1 cellular context compared by ENCODE assay signal in genomic region chr9:133448487-133448972, GRCh38.
TF ChIP-seq lines count a peak whose summit lies in the region.

No MANE protein-coding gene starts in this region.

TF ChIP-seq in HepG2, 621 proteins besides CTCF, POLR2A, EP300 and RAD21 (continued from another document and continues in another):
- TF ChIP-seq ZBTB46 (CRISPR knock-in tag; IDR thresholded peaks at IDR 0.05; ENCODE audit: borderline replicate concordance) (no peak), NCOA1 (CRISPR knock-in tag; IDR thresholded peaks at IDR 0.05) (no peak), ZFP91 (CRISPR knock-in tag; IDR thresholded peaks at IDR 0.05; ENCODE audit: borderline replicate concordance) (peak; percentile 45; the same call in 1 of the 2 replicates), RXRA (CRISPR knock-in tag; IDR thresholded peaks at IDR 0.05) (no peak), ZNF547 (CRISPR knock-in tag; IDR thresholded peaks at IDR 0.05) (no peak), TCF7L2 (IDR thresholded peaks at IDR 0.05; ENCODE audit: low read depth, low read length) (no peak), NFYC (CRISPR knock-in tag; IDR thresholded peaks at IDR 0.05) (no peak), ZBTB3 (CRISPR knock-in tag; IDR thresholded peaks at IDR 0.05; ENCODE audit: borderline replicate concordance, low read depth) (no peak), ZNF331 (CRISPR knock-in tag; IDR thresholded peaks at IDR 0.05) (no peak), ZFAT (CRISPR knock-in tag; conservative IDR thresholded peaks at IDR 0.05) (no peak), ZNF766 (CRISPR knock-in tag; IDR thresholded peaks at IDR 0.05; ENCODE audit: borderline replicate concordance) (no peak), KDM1A (CRISPR knock-in tag; IDR thresholded peaks at IDR 0.05) (no peak), HMG20B (CRISPR knock-in tag; conservative IDR thresholded peaks at IDR 0.05) (no peak), ZNF558 (CRISPR knock-in tag; IDR thresholded peaks at IDR 0.05; ENCODE audit: borderline replicate concordance) (no peak), GABPA (IDR thresholded peaks at IDR 0.05; ENCODE audit: low read depth, low read length) (no peak), GABPA (CRISPR knock-in tag; IDR thresholded peaks at IDR 0.05; ENCODE audit: low read depth) (peak; percentile 13; the same call in 1 of the 2 replicates), TCF12 (IDR thresholded peaks at IDR 0.05) (no peak), TCF12 (CRISPR knock-in tag; IDR thresholded peaks at IDR 0.05) (no peak), KDM4B (CRISPR knock-in tag; IDR thresholded peaks at IDR 0.05) (no peak), ZNF18 (CRISPR knock-in tag; IDR thresholded peaks at IDR 0.05; ENCODE audit: insufficient replicate concordance) (no peak), ZC3H4 (CRISPR knock-in tag; IDR thresholded peaks at IDR 0.05; ENCODE audit: borderline replicate concordance) (no peak), ATRX (CRISPR knock-in tag; IDR thresholded peaks at IDR 0.05; ENCODE audit: borderline replicate concordance) (no peak), ETS1 (CRISPR knock-in tag; IDR thresholded peaks at IDR 0.05) (no peak), AFF4 (CRISPR knock-in tag; IDR thresholded peaks at IDR 0.05) (no peak), ZNF879 (CRISPR knock-in tag; IDR thresholded peaks at IDR 0.05) (no peak), ZNF33A (CRISPR knock-in tag; IDR thresholded peaks at IDR 0.05; ENCODE audit: borderline replicate concordance) (no peak), ETV5 (CRISPR knock-in tag; IDR thresholded peaks at IDR 0.05; ENCODE audit: borderline replicate concordance) (peak; percentile 60; the same call in 1 of the 2 replicates), MZF1 (CRISPR knock-in tag; IDR thresholded peaks at IDR 0.05; ENCODE audit: borderline replicate concordance) (no peak), MTA1 (CRISPR knock-in tag; IDR thresholded peaks at IDR 0.05; ENCODE audit: borderline replicate concordance) (peak; percentile 36; the same call in 1 of the 2 replicates), TOE1 (CRISPR knock-in tag; IDR thresholded peaks at IDR 0.05) (no peak), ZNF350 (CRISPR knock-in tag; IDR thresholded peaks at IDR 0.05; ENCODE audit: borderline replicate concordance, low read depth) (no peak), ZSCAN31 (CRISPR knock-in tag; IDR thresholded peaks at IDR 0.05; ENCODE audit: low read depth) (no peak), PHB2 (IDR thresholded peaks at IDR 0.05; ENCODE audit: partially characterized antibody) (no peak), ZNF605 (CRISPR knock-in tag; IDR thresholded peaks at IDR 0.05) (no peak), POLR2AphosphoS5 (IDR thresholded peaks at IDR 0.05; ENCODE audit: low read depth, low read length) (no peak), ZNF383 (CRISPR knock-in tag; IDR thresholded peaks at IDR 0.05; ENCODE audit: borderline replicate concordance) (no peak), ZBTB8A (CRISPR knock-in tag; IDR thresholded peaks at IDR 0.05; ENCODE audit: borderline replicate concordance, low read depth) (no peak), ZNF746 (CRISPR knock-in tag; IDR thresholded peaks at IDR 0.05) (no peak), NFIC (IDR thresholded peaks at IDR 0.05; ENCODE audit: low read length) (no peak)
- TF ChIP-seq, protein P1, sequence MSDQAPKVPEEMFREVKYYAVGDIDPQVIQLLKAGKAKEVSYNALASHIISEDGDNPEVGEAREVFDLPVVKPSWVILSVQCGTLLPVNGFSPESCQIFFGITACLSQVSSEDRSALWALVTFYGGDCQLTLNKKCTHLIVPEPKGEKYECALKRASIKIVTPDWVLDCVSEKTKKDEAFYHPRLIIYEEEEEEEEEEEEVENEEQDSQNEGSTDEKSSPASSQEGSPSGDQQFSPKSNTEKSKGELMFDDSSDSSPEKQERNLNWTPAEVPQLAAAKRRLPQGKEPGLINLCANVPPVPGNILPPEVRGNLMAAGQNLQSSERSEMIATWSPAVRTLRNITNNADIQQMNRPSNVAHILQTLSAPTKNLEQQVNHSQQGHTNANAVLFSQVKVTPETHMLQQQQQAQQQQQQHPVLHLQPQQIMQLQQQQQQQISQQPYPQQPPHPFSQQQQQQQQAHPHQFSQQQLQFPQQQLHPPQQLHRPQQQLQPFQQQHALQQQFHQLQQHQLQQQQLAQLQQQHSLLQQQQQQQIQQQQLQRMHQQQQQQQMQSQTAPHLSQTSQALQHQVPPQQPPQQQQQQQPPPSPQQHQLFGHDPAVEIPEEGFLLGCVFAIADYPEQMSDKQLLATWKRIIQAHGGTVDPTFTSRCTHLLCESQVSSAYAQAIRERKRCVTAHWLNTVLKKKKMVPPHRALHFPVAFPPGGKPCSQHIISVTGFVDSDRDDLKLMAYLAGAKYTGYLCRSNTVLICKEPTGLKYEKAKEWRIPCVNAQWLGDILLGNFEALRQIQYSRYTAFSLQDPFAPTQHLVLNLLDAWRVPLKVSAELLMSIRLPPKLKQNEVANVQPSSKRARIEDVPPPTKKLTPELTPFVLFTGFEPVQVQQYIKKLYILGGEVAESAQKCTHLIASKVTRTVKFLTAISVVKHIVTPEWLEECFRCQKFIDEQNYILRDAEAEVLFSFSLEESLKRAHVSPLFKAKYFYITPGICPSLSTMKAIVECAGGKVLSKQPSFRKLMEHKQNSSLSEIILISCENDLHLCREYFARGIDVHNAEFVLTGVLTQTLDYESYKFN (CRISPR knock-in tag; conservative IDR thresholded peaks at IDR 0.05): peak; percentile 45; the same call in 1 of the 2 replicates
- TF ChIP-seq, protein P2, sequence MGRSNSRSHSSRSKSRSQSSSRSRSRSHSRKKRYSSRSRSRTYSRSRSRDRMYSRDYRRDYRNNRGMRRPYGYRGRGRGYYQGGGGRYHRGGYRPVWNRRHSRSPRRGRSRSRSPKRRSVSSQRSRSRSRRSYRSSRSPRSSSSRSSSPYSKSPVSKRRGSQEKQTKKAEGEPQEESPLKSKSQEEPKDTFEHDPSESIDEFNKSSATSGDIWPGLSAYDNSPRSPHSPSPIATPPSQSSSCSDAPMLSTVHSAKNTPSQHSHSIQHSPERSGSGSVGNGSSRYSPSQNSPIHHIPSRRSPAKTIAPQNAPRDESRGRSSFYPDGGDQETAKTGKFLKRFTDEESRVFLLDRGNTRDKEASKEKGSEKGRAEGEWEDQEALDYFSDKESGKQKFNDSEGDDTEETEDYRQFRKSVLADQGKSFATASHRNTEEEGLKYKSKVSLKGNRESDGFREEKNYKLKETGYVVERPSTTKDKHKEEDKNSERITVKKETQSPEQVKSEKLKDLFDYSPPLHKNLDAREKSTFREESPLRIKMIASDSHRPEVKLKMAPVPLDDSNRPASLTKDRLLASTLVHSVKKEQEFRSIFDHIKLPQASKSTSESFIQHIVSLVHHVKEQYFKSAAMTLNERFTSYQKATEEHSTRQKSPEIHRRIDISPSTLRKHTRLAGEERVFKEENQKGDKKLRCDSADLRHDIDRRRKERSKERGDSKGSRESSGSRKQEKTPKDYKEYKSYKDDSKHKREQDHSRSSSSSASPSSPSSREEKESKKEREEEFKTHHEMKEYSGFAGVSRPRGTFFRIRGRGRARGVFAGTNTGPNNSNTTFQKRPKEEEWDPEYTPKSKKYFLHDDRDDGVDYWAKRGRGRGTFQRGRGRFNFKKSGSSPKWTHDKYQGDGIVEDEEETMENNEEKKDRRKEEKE (IDR thresholded peaks at IDR 0.05): no peak
- TF ChIP-seq, protein P3, sequence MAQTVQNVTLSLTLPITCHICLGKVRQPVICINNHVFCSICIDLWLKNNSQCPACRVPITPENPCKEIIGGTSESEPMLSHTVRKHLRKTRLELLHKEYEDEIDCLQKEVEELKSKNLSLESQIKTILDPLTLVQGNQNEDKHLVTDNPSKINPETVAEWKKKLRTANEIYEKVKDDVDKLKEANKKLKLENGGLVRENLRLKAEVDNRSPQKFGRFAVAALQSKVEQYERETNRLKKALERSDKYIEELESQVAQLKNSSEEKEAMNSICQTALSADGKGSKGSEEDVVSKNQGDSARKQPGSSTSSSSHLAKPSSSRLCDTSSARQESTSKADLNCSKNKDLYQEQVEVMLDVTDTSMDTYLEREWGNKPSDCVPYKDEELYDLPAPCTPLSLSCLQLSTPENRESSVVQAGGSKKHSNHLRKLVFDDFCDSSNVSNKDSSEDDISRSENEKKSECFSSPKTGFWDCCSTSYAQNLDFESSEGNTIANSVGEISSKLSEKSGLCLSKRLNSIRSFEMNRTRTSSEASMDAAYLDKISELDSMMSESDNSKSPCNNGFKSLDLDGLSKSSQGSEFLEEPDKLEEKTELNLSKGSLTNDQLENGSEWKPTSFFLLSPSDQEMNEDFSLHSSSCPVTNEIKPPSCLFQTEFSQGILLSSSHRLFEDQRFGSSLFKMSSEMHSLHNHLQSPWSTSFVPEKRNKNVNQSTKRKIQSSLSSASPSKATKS (CRISPR knock-in tag; IDR thresholded peaks at IDR 0.05): no peak
- TF ChIP-seq, protein P4, sequence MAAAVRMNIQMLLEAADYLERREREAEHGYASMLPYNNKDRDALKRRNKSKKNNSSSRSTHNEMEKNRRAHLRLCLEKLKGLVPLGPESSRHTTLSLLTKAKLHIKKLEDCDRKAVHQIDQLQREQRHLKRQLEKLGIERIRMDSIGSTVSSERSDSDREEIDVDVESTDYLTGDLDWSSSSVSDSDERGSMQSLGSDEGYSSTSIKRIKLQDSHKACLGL (CRISPR knock-in tag; IDR thresholded peaks at IDR 0.05): no peak
